38 cellular contexts compared by ENCODE assay signal in genomic region chr15:72700076-72700475, GRCh38. TPM values are rescaled to one million over a fixed set of nuclear protein-coding genes. Genes with fewer than 3 reads are reported as not detected.
"Had no signal": no experiment of that assay in that cellular context is flagged by ENCODE, and none has a peak within 500 bp of the region (broad histone marks: within the 10 kb centered on the region; RNA-seq: fewer than 3 reads in every experiment).

No MANE protein-coding gene starts in this region.

- FAIRE-seq: TTC549 had no signal

- H3K4me1 Mint-ChIP-seq: activated B cell treated with CpG ODN at 0.5 μM for 24 hours; activated T-helper 17 cell treated with anti-CD3 and anti-CD28 coated beads, Interleukin-2, amount 50 U/mL, for 72 hours had no signal

- H3K4me3 Mint-ChIP-seq: activated B cell treated with CpG ODN at 0.5 μM for 24 hours; activated CD4-positive, alpha-beta memory T cell treated with anti-CD3 and anti-CD28 coated beads for 36 hours; activated CD4-positive, alpha-beta T cell treated with anti-CD3 and anti-CD28 coated beads, Interleukin-2, amount 10 ng/mL, durations not matched to agents 24 days and 14 days; activated CD8-positive, alpha-beta T cell treated with anti-CD3 and anti-CD28 coated beads for 36 hours; activated naive CD4-positive, alpha-beta T cell treated with anti-CD3 and anti-CD28 coated beads for 36 hours; activated naive CD8-positive, alpha-beta T cell treated with anti-CD3 and anti-CD28 coated beads for 36 hours; activated T-cell treated with anti-CD3 and anti-CD28 coated beads, Interleukin-2, amount 50 U/mL, for 4 hours; activated T-cell treated with anti-CD3 and anti-CD28 coated beads, Interleukin-2, amount 50 U/mL, for 72 hours; activated T-helper 1 cell treated with anti-CD3 and anti-CD28 coated beads, Interleukin-12 subunit alpha, Interleukin-12 subunit beta, Interleukin-2, Interleukin-4 antibody, amounts not matched to agents 30 ng/mL and 10 ng/mL and 1 ng/mL, durations not matched to agents 14 hours and 24 hours and 36 hours; activated T-helper 17 cell treated with anti-CD3 and anti-CD28 coated beads, Interleukin-2, amount 50 U/mL, for 72 hours; brain; central memory CD8-positive, alpha-beta T cell; T-helper 1 cell treated with Interleukin-12 subunit alpha and Interleukin-12 subunit beta and Interleukin-4 antibody, amounts not matched to agents 30 μg/mL and 1 μg/mL, for 36 hours; T-helper 2 cell treated with Interferon-gamma antibody and Interleukin-4, amounts not matched to agents 5 μg/mL and 100 μg/mL, for 36 hours had no signal

- H3K9me3 ChIP-seq: ascending aorta had no signal

- H3K36me3 ChIP-seq: ascending aorta had no signal

- H3K27ac Mint-ChIP-seq: activated B cell treated with CpG ODN at 0.5 μM for 24 hours; activated CD4-positive, alpha-beta memory T cell treated with anti-CD3 and anti-CD28 coated beads for 36 hours; activated CD4-positive, alpha-beta T cell treated with anti-CD3 and anti-CD28 coated beads, Interleukin-2, amount 10 ng/mL, durations not matched to agents 24 days and 14 days; activated CD8-positive, alpha-beta T cell treated with anti-CD3 and anti-CD28 coated beads for 36 hours; activated naive CD4-positive, alpha-beta T cell treated with anti-CD3 and anti-CD28 coated beads for 36 hours; activated naive CD4-positive, alpha-beta T cell treated with anti-CD3 and anti-CD28 coated beads, Interleukin-2, amount 50 U/mL, for 72 hours; activated naive CD8-positive, alpha-beta T cell treated with anti-CD3 and anti-CD28 coated beads for 36 hours; activated T-cell treated with anti-CD3 and anti-CD28 coated beads, Interleukin-2, amount 50 U/mL, for 72 hours; activated T-helper 1 cell treated with anti-CD3 and anti-CD28 coated beads, Interleukin-12 subunit alpha, Interleukin-12 subunit beta, Interleukin-2, Interleukin-4 antibody, amounts not matched to agents 30 ng/mL and 10 ng/mL and 1 ng/mL, durations not matched to agents 14 hours and 24 hours and 36 hours; activated T-helper 17 cell treated with anti-CD3 and anti-CD28 coated beads, Interleukin-2, amount 50 U/mL, for 72 hours; brain; T-helper 1 cell treated with Interleukin-12 subunit alpha and Interleukin-12 subunit beta and Interleukin-4 antibody, amounts not matched to agents 30 μg/mL and 1 μg/mL, for 36 hours; T-helper 2 cell treated with Interferon-gamma antibody and Interleukin-4, amounts not matched to agents 5 μg/mL and 100 μg/mL, for 36 hours had no signal

- H3K36me3 Mint-ChIP-seq: activated naive CD4-positive, alpha-beta T cell treated with anti-CD3 and anti-CD28 coated beads, Interleukin-2, amount 50 U/mL, for 72 hours had no signal

- DNase-seq: activated B cell treated with CpG ODN at 0.5 μM for 24 hours; activated CD4-positive, alpha-beta memory T cell treated with anti-CD3 and anti-CD28 coated beads for 36 hours; activated CD4-positive, alpha-beta T cell treated with anti-CD3 and anti-CD28 coated beads for 4 hours; activated CD4-positive, alpha-beta T cell treated with anti-CD3 and anti-CD28 coated beads, Interleukin-2, amount 10 ng/mL, durations not matched to agents 24 days and 14 days; activated CD4-positive, alpha-beta T cell treated with anti-CD3 and anti-CD28 coated beads, Interleukin-2, amount 50 U/mL, for 1 hour; activated CD4-positive, alpha-beta T cell treated with anti-CD3 and anti-CD28 coated beads, Interleukin-2, amount 50 U/mL, for 4 hours; activated CD4-positive, CD25-positive, alpha-beta regulatory T cell treated with anti-CD3 and anti-CD28 coated beads, Interleukin-2, amount 50 U/mL, for 72 hours; activated CD8-positive, alpha-beta memory T cell treated with anti-CD3 and anti-CD28 coated beads, Interleukin-2, amount 50 U/mL, for 4 hours; activated CD8-positive, alpha-beta T cell treated with anti-CD3 and anti-CD28 coated beads for 36 hours; activated effector memory CD4-positive, alpha-beta T cell treated with anti-CD3 and anti-CD28 coated beads, Interleukin-2, amount 50 U/mL, for 16 hours; activated gamma-delta T cell treated with Interleukin-2 at 50 U/mL for 16 hours; activated naive CD4-positive, alpha-beta T cell; activated naive CD4-positive, alpha-beta T cell treated with anti-CD3 and anti-CD28 coated beads for 36 hours; activated naive CD4-positive, alpha-beta T cell treated with anti-CD3 and anti-CD28 coated beads, Interleukin-2, amount 50 U/mL, for 16 hours; activated naive CD8-positive, alpha-beta T cell treated with anti-CD3 and anti-CD28 coated beads for 36 hours; activated T-cell treated with anti-CD3 and anti-CD28 coated beads for 4 hours; activated T-cell treated with anti-CD3 and anti-CD28 coated beads, Interleukin-2, amount 50 U/mL, for 1 hour; activated T-cell treated with anti-CD3 and anti-CD28 coated beads, Interleukin-2, amount 50 U/mL, for 4 hours; activated T-cell treated with anti-CD3 and anti-CD28 coated beads, Interleukin-2, amount 50 U/mL, for 72 hours; amygdala; anterior cingulate cortex; SW 1271; T-helper 1 cell; T-helper 2 cell; T-helper 9 cell had no signal

- H3K27me3 Mint-ChIP-seq: activated B cell treated with CpG ODN at 0.5 μM for 24 hours; activated CD4-positive, alpha-beta memory T cell treated with anti-CD3 and anti-CD28 coated beads for 36 hours; activated CD4-positive, alpha-beta T cell treated with anti-CD3 and anti-CD28 coated beads, Interleukin-2, amount 10 ng/mL, durations not matched to agents 24 days and 14 days; activated CD8-positive, alpha-beta T cell treated with anti-CD3 and anti-CD28 coated beads for 36 hours; activated naive CD8-positive, alpha-beta T cell treated with anti-CD3 and anti-CD28 coated beads for 36 hours; activated T-helper 17 cell treated with anti-CD3 and anti-CD28 coated beads, Interleukin-2, amount 50 U/mL, for 72 hours; brain; central memory CD8-positive, alpha-beta T cell had no signal

- H3K27ac ChIP-seq: ascending aorta, VCaP had no signal

- ATAC-seq: activated CD8-positive, alpha-beta T cell treated with anti-CD3 and anti-CD28 coated beads for 36 hours; activated naive CD4-positive, alpha-beta T cell treated with anti-CD3 and anti-CD28 coated beads, Interleukin-2, amount 50 U/mL, for 72 hours; activated T-cell treated with anti-CD3 and anti-CD28 coated beads, Interleukin-2, amount 50 U/mL, for 4 hours; activated T-cell treated with anti-CD3 and anti-CD28 coated beads, Interleukin-2, amount 50 U/mL, for 72 hours; activated T-helper 17 cell treated with anti-CD3 and anti-CD28 coated beads, Interleukin-2, amount 50 U/mL, for 72 hours had no signal

- H3K4me1 ChIP-seq: ascending aorta had no signal

- H3K27me3 ChIP-seq: ascending aorta had no signal

- H3K9me3 Mint-ChIP-seq: activated B cell treated with CpG ODN at 0.5 μM for 24 hours; activated CD4-positive, alpha-beta memory T cell treated with anti-CD3 and anti-CD28 coated beads for 36 hours; activated CD4-positive, alpha-beta T cell treated with anti-CD3 and anti-CD28 coated beads, Interleukin-2, amount 10 ng/mL, durations not matched to agents 24 days and 14 days; activated CD8-positive, alpha-beta T cell treated with anti-CD3 and anti-CD28 coated beads for 36 hours; activated naive CD4-positive, alpha-beta T cell treated with anti-CD3 and anti-CD28 coated beads for 36 hours; activated naive CD4-positive, alpha-beta T cell treated with anti-CD3 and anti-CD28 coated beads, Interleukin-2, amount 50 U/mL, for 72 hours; activated naive CD8-positive, alpha-beta T cell treated with anti-CD3 and anti-CD28 coated beads for 36 hours; activated T-cell treated with anti-CD3 and anti-CD28 coated beads, Interleukin-2, amount 50 U/mL, for 4 hours; activated T-helper 1 cell treated with anti-CD3 and anti-CD28 coated beads, Interleukin-12 subunit alpha, Interleukin-12 subunit beta, Interleukin-2, Interleukin-4 antibody, amounts not matched to agents 30 ng/mL and 10 ng/mL and 1 ng/mL, durations not matched to agents 14 hours and 24 hours and 36 hours; activated T-helper 17 cell treated with anti-CD3 and anti-CD28 coated beads, Interleukin-2, amount 50 U/mL, for 72 hours; brain; central memory CD8-positive, alpha-beta T cell; T-helper 1 cell treated with Interleukin-12 subunit alpha and Interleukin-12 subunit beta and Interleukin-4 antibody, amounts not matched to agents 30 μg/mL and 1 μg/mL, for 36 hours had no signal

- H3K4me3 ChIP-seq: ascending aorta had no signal

RNA-seq across cellular contexts. Expression of gene HIGD2B, which starts 14.1 kb away (rescaled TPM):
- total RNA-seq: activated CD4-positive, alpha-beta T cell treated with anti-CD3 and anti-CD28 coated beads, Interleukin-2, amount 10 ng/mL, durations not matched to agents 24 days and 14 days; ascending aorta; cardiac septum had no signal

RNA-seq across cellular contexts. Expression of gene GOLGA6B, which starts 45.6 kb away (rescaled TPM):
- total RNA-seq: activated B cell treated with CpG ODN at 0.5 μM for 24 hours; activated CD4-positive, alpha-beta memory T cell treated with anti-CD3 and anti-CD28 coated beads for 36 hours; activated CD4-positive, alpha-beta T cell treated with anti-CD3 and anti-CD28 coated beads, Interleukin-2, amount 10 ng/mL, durations not matched to agents 24 days and 14 days; activated CD8-positive, alpha-beta memory T cell treated with anti-CD3 and anti-CD28 coated beads for 36 hours; activated CD8-positive, alpha-beta T cell treated with anti-CD3 and anti-CD28 coated beads for 36 hours; activated naive CD4-positive, alpha-beta T cell treated with anti-CD3 and anti-CD28 coated beads for 36 hours; activated naive CD8-positive, alpha-beta T cell treated with anti-CD3 and anti-CD28 coated beads for 36 hours; activated T-cell treated with anti-CD3 and anti-CD28 coated beads, Interleukin-2, amount 50 U/mL, for 4 hours; activated T-helper 1 cell treated with anti-CD3 and anti-CD28 coated beads, Interleukin-12 subunit alpha, Interleukin-12 subunit beta, Interleukin-2, Interleukin-4 antibody, amounts not matched to agents 30 ng/mL and 10 ng/mL and 1 ng/mL, durations not matched to agents 14 hours and 24 hours and 36 hours; ascending aorta; cardiac septum had no signal
- polyA plus RNA-seq: adipose tissue had no signal
